ENCODE assay signal across 9 cellular contexts in genomic region chr11:15114501-15115475, GRCh38. TPM values are rescaled to one million over a fixed set of nuclear protein-coding genes. Genes with fewer than 3 reads are reported as not detected.
DNase-seq lines count a peak whose midpoint lies in the region; ATAC-seq, FAIRE-seq and TF ChIP-seq lines count a peak whose summit lies in the region.
"Had no signal": no experiment of that assay in that cellular context is flagged by ENCODE, and none has a peak within 500 bp of the region (broad histone marks: within the 10 kb centered on the region; RNA-seq: fewer than 3 reads in every experiment).

Gene INSC, plus strand, starts transcription at chr11:15114923. Its CDS starts 34,252 bp downstream, at chr11:15149175.

- peak; percentile 61 for FAIRE-seq in GM12891 (lab: Jason Lieb, UNC)

- TF ChIP-seq CTCF in WTC11 (IDR thresholded peaks at IDR 0.05) (no peak), retinal pigment epithelial cell (conservative IDR thresholded peaks at IDR 0.05; ENCODE audit: low read depth, low read length) (peak; percentile 5)

- H3K9me3 Mint-ChIP-seq in WTC11 = no peaks in the 10 kb centered on the region
- no peaks in the 10 kb centered on the region for H3K9me3 Mint-ChIP-seq in activated CD4-positive, alpha-beta memory T cell treated with anti-CD3 and anti-CD28 coated beads, Interleukin-2, amount 10 ng/mL, durations not matched to agents 7 days and 5 days

- no peak within 1 kb of the TSS for H3K27ac Mint-ChIP-seq in WTC11
- no peak within 1 kb of the TSS for H3K27ac Mint-ChIP-seq in activated CD4-positive, alpha-beta memory T cell treated with anti-CD3 and anti-CD28 coated beads, Interleukin-2, amount 10 ng/mL, durations not matched to agents 7 days and 5 days

- peak within 1 kb of the TSS; percentile 57 for H3K4me3 Mint-ChIP-seq in WTC11
- H3K4me3 Mint-ChIP-seq in activated CD4-positive, alpha-beta memory T cell treated with anti-CD3 and anti-CD28 coated beads, Interleukin-2, amount 10 ng/mL, durations not matched to agents 7 days and 5 days = no peak within 1 kb of the TSS

- no peak for TF ChIP-seq POLR2A in GM12891 (IDR thresholded peaks at IDR 0.05; ENCODE audit: low read depth, low read length)

- no peaks in the 10 kb centered on the region for H3K36me3 Mint-ChIP-seq in WTC11
- H3K36me3 Mint-ChIP-seq in activated CD4-positive, alpha-beta memory T cell treated with anti-CD3 and anti-CD28 coated beads, Interleukin-2, amount 10 ng/mL, durations not matched to agents 7 days and 5 days (ENCODE audit: low read depth) = peaks cover 3% of the 10 kb centered on the region

- intact Hi-C loops in left ventricle myocardium superior (cut with micrococcal nuclease) = no loop called here

- POLR2A ChIA-PET in WTC11 (lab: Charles Lee) = no interaction called here
- POLR2A ChIA-PET in activated CD4-positive, alpha-beta memory T cell treated with anti-CD3 and anti-CD28 coated beads, Interleukin-2, amount 10 ng/mL, durations not matched to agents 7 days and 5 days (lab: Charles Lee) = no interaction called here

- CTCF ChIA-PET in WTC11 (lab: Charles Lee) = interaction anchor here (0.7 to 2.5 kb wide), 9 partner anchors 12 to 207 kb away, joined by 3 to 22 read pairs (median 3); partner anchors contain the start of gene CALCB
- CTCF ChIA-PET in activated CD4-positive, alpha-beta memory T cell treated with anti-CD3 and anti-CD28 coated beads, Interleukin-2, amount 10 ng/mL, durations not matched to agents 7 days and 5 days (lab: Charles Lee) = interaction anchor here (1.7 kb wide), 2 partner anchors 14 to 40 kb away, joined by 4 read pairs; no protein-coding TSS in a partner anchor

- DNase-seq in GM12891 (ENCODE audit: insufficient read length, low spot score) (no peak), WTC11 (ENCODE audit: low spot score) (peak; percentile 42), left ventricle myocardium superior (no peak), retinal pigment epithelial cell (ENCODE audit: low read depth) (no peak), NCI-H446 treated with DMSO at 0.1 percent for 48 hours (lab: John Stamatoyannopoulos, UW) (no peak)
- DNase-seq in activated CD4-positive, alpha-beta memory T cell treated with anti-CD3 and anti-CD28 coated beads, Interleukin-2, amount 10 ng/mL, durations not matched to agents 7 days and 5 days = no peak
- DNase-seq in activated CD4-positive, alpha-beta T cell treated with anti-CD3 and anti-CD28 coated beads, Interleukin-2, amount 50 U/mL, for 4 hours = no peak
- DNase-seq: activated effector memory CD4-positive, alpha-beta T cell treated with anti-CD3 and anti-CD28 coated beads, Interleukin-2, amount 50 U/mL, for 16 hours had no signal

- peaks cover 34% of the 10 kb centered on the region for H3K27me3 Mint-ChIP-seq in WTC11 (ENCODE audit: low read depth)
- peaks cover 27% of the 10 kb centered on the region for H3K27me3 Mint-ChIP-seq in activated CD4-positive, alpha-beta memory T cell treated with anti-CD3 and anti-CD28 coated beads, Interleukin-2, amount 10 ng/mL, durations not matched to agents 7 days and 5 days

- peak; percentile 79 for ATAC-seq in WTC11
- peak; percentile 64 for ATAC-seq in left ventricle myocardium superior
- no peak for ATAC-seq in GM21367 (IDR thresholded peaks at IDR 0.05; ENCODE audit: unreplicated experiment)

- peak within 1 kb of the TSS; percentile 35 for H3K4me3 ChIP-seq in retinal pigment epithelial cell (ENCODE audit: low read length)

- peaks cover 11% of the 10 kb centered on the region for H3K4me1 Mint-ChIP-seq in WTC11
- H3K4me1 Mint-ChIP-seq in activated CD4-positive, alpha-beta memory T cell treated with anti-CD3 and anti-CD28 coated beads, Interleukin-2, amount 10 ng/mL, durations not matched to agents 7 days and 5 days = peaks cover 37% of the 10 kb centered on the region

TF ChIP-seq in GM12891, 5 proteins besides CTCF, POLR2A, EP300 and RAD21:
- no peak for TF ChIP-seq POU2F2 (IDR thresholded peaks at IDR 0.05; ENCODE audit: low read depth, low read length)
- TF ChIP-seq TAF1 (IDR thresholded peaks at IDR 0.05; ENCODE audit: low read depth, low read length) = no peak
- TF ChIP-seq PAX5 (IDR thresholded peaks at IDR 0.05; ENCODE audit: insufficient read depth, low read length, severe bottlenecking) = no peak
- TF ChIP-seq POLR2AphosphoS5 (IDR thresholded peaks at IDR 0.05; ENCODE audit: low read depth, low read length) = no peak
- TF ChIP-seq SPI1 (IDR thresholded peaks at IDR 0.05; ENCODE audit: low read depth, low read length) = no peak

TF ChIP-seq in WTC11, 78 proteins besides CTCF, POLR2A, EP300 and RAD21:
- TF ChIP-seq TCF7 (CRISPR knock-in tag; IDR thresholded peaks at IDR 0.05; ENCODE audit: low read depth) (no peak), SOX15 (CRISPR knock-in tag; IDR thresholded peaks at IDR 0.05) (no peak), ZNF425 (CRISPR knock-in tag; conservative IDR thresholded peaks at IDR 0.05) (no peak), IRF1 (CRISPR knock-in tag; IDR thresholded peaks at IDR 0.05) (no peak), CREM (CRISPR knock-in tag; IDR thresholded peaks at IDR 0.05) (no peak), JUN (CRISPR knock-in tag; IDR thresholded peaks at IDR 0.05) (no peak), NFE2L1 (CRISPR knock-in tag; IDR thresholded peaks at IDR 0.05) (no peak), ERG (CRISPR knock-in tag; IDR thresholded peaks at IDR 0.05) (no peak), CREB1 (CRISPR knock-in tag; IDR thresholded peaks at IDR 0.05) (no peak), TP53 (CRISPR knock-in tag; IDR thresholded peaks at IDR 0.05) (no peak)

RNA-seq across cellular contexts. Expression of gene INSC, which starts in this region (rescaled TPM):
- not detected for polyA plus RNA-seq in GM12891 (2012; ENCODE audit: low read depth, missing spikeins)
- total RNA-seq in WTC11 (2021) = 0.44 to 0.76 TPM (median 0.73 TPM) in 3 replicates
- total RNA-seq in left ventricle myocardium superior = 0.40 TPM
- total RNA-seq in activated CD4-positive, alpha-beta memory T cell treated with anti-CD3 and anti-CD28 coated beads, Interleukin-2, amount 10 ng/mL, durations not matched to agents 7 days and 5 days = under 1 TPM; 0.15 to 0.18 TPM

Comparison
In these comparisons a context has a peak if more than half of its experiments do, and no peak if none do; other contexts are left out.
1. Peak in DNase-seq and ATAC-seq in WTC11; RNA of the gene not detected or under 1 TPM.
2. Peak in ATAC-seq in left ventricle myocardium superior; RNA of the gene not detected or under 1 TPM.